ENCODE assay signal across 1 cellular context in genomic region chr9:109499061-109499630, GRCh38.
TF ChIP-seq lines count a peak whose summit lies in the region.

No MANE protein-coding gene starts in this region.

TF ChIP-seq in HepG2, 621 proteins besides CTCF, POLR2A, EP300 and RAD21 (continued from another document):
- no peak for TF ChIP-seq GPBP1L1 (CRISPR knock-in tag; IDR thresholded peaks at IDR 0.05)
- TF ChIP-seq MAFF (IDR thresholded peaks at IDR 0.05; ENCODE audit: low read depth, low read length), result peak; percentile 26; the same call in 1 of the 2 replicates
- no peak for TF ChIP-seq ZNF709 (CRISPR knock-in tag; IDR thresholded peaks at IDR 0.05)
- no peak for TF ChIP-seq ZNF780A (CRISPR knock-in tag; IDR thresholded peaks at IDR 0.05)
- TF ChIP-seq FUBP1 (CRISPR knock-in tag; IDR thresholded peaks at IDR 0.05; ENCODE audit: borderline replicate concordance), result no peak
- TF ChIP-seq ZNF335 (CRISPR knock-in tag; IDR thresholded peaks at IDR 0.05), result no peak; the same call in 1 of the 2 replicates
- TF ChIP-seq ZBTB49 (CRISPR knock-in tag; IDR thresholded peaks at IDR 0.05; ENCODE audit: borderline replicate concordance), result no peak
- no peak for TF ChIP-seq ZNF292 (CRISPR knock-in tag; IDR thresholded peaks at IDR 0.05; ENCODE audit: borderline replicate concordance, low read depth)
- TF ChIP-seq ZSCAN29 (CRISPR knock-in tag; conservative IDR thresholded peaks at IDR 0.05), result no peak
- TF ChIP-seq SRSF9 (IDR thresholded peaks at IDR 0.05; ENCODE audit: borderline replicate concordance, insufficient read depth, low read depth, low read length, poor library complexity, severe bottlenecking), result no peak
- TF ChIP-seq KDM1A (CRISPR knock-in tag; IDR thresholded peaks at IDR 0.05), result 0 out of 2 replicates have a peak, but pooled peaks have one; percentile 26
- TF ChIP-seq ZNF234 (CRISPR knock-in tag; conservative IDR thresholded peaks at IDR 0.05), result no peak
- TF ChIP-seq ZNF589 (CRISPR knock-in tag; conservative IDR thresholded peaks at IDR 0.05), result no peak
- TF ChIP-seq BRF2 (CRISPR knock-in tag; IDR thresholded peaks at IDR 0.05), result no peak
- peak; percentile 12 to 53; a peak in 3 of 4 replicates for TF ChIP-seq MAFK (conservative IDR thresholded peaks at IDR 0.05 in 1 of 2, IDR thresholded peaks at IDR 0.05 in 1 of 2; ENCODE audit: low read length in 2 of 2)
